In genomic region chr9:119868694-119869093, GRCh38 we compare ENCODE assay signal across 16 cellular contexts.
DNase-seq lines count a peak whose midpoint lies in the region; TF ChIP-seq lines count a peak whose summit lies in the region.
"Had no signal": no experiment of that assay in that cellular context is flagged by ENCODE, and none has a peak within 500 bp of the region (broad histone marks: within the 10 kb centered on the region; RNA-seq: fewer than 3 reads in every experiment).

No MANE protein-coding gene starts in this region.

- H3K4ac ChIP-seq in mesendoderm (ENCODE audit: low read depth, low read length) = no peak overlapping the region

- H3K27ac ChIP-seq in C4-2B = peak overlapping the region; percentile 51
- no peak overlapping the region for H3K27ac ChIP-seq in mesendoderm (ENCODE audit: low read depth, low read length)
- H3K27ac ChIP-seq: pancreas, SK-N-MC, skin epidermis had no signal

- H3K27me3 ChIP-seq in MG63 (no peaks in the 10 kb centered on the region), mesendoderm (ENCODE audit: insufficient read depth, low read length, poor library complexity) (no peaks in the 10 kb centered on the region)
- H3K27me3 ChIP-seq: pancreas had no signal

- no peak overlapping the region for H2AK5ac ChIP-seq in mesendoderm (ENCODE audit: low read length)

- H2BK120ac ChIP-seq in mesendoderm (ENCODE audit: low read depth, low read length) = no peak overlapping the region

- H3K4me2 ChIP-seq in mesendoderm (ENCODE audit: low read length) = no peak overlapping the region

- H3K27me3 Mint-ChIP-seq in type B pancreatic cell (peaks cover 3% of the 10 kb centered on the region), mesothelial cell of epicardium (ENCODE audit: low read depth) (no peaks in the 10 kb centered on the region)

- no peak overlapping the region for H4K5ac ChIP-seq in mesendoderm (ENCODE audit: low read length)

- H2BK15ac ChIP-seq in mesendoderm (replicated peaks; ENCODE audit: low read depth) = no peak overlapping the region

- DNase-seq in MG63 (peak; percentile 43), NCI-H345 treated with DMSO at 0.1 percent for 48 hours (lab: John Stamatoyannopoulos, UW; ENCODE audit: unreplicated experiment) (peak; percentile 88), mesendoderm (peak; percentile 11), type B pancreatic cell (ENCODE audit: extremely low spot score, unreplicated experiment) (no peak), mesothelial cell of epicardium (ENCODE audit: low spot score in 2 of 2, unreplicated experiment in 2 of 2) (no peak), AG08396 (ENCODE audit: low spot score) (no peak), epidermal melanocyte (ENCODE audit: insufficient read length, low spot score) (no peak)
- DNase-seq: activated T-cell treated with anti-CD3 and anti-CD28 coated beads, Interleukin-2, amount 50 U/mL, for 4 hours; caudate nucleus; effector CD4-positive, alpha-beta T cell; HFFc6; pancreas had no signal

- no CpG with 5 or more reads among the region's 5 CpGs for WGBS in mesendoderm (ENCODE audit: extremely low coverage, insufficient coverage, low lambda C conversion rate)

- no peak overlapping the region for H3K23ac ChIP-seq in mesendoderm (ENCODE audit: low read length)

- H3K4me3 Mint-ChIP-seq in type B pancreatic cell (no peak overlapping the region), mesothelial cell of epicardium (no peak overlapping the region)
- H3K4me3 Mint-ChIP-seq: activated T-cell treated with anti-CD3 and anti-CD28 coated beads, Interleukin-2, amount 50 U/mL, for 4 hours; HFFc6 had no signal

- peaks cover 14% of the 10 kb centered on the region for H3K9me3 Mint-ChIP-seq in type B pancreatic cell
- H3K9me3 Mint-ChIP-seq in mesothelial cell of epicardium = peaks cover 33% of the 10 kb centered on the region
- H3K9me3 Mint-ChIP-seq: activated T-cell treated with anti-CD3 and anti-CD28 coated beads, Interleukin-2, amount 50 U/mL, for 4 hours had no signal

- no peaks in the 10 kb centered on the region for H3K36me3 Mint-ChIP-seq in type B pancreatic cell
- peaks cover 18% of the 10 kb centered on the region for H3K36me3 Mint-ChIP-seq in mesothelial cell of epicardium

- no peaks in the 10 kb centered on the region for H3K79me2 ChIP-seq in mesendoderm (ENCODE audit: control insufficient read depth, insufficient read depth, low read length)

- H3K27ac Mint-ChIP-seq in type B pancreatic cell = no peak overlapping the region
- no peak overlapping the region for H3K27ac Mint-ChIP-seq in mesothelial cell of epicardium
- H3K27ac Mint-ChIP-seq: HFFc6 had no signal

- H3K4me1 Mint-ChIP-seq in type B pancreatic cell (ENCODE audit: unreplicated experiment) (no peaks in the 10 kb centered on the region), mesothelial cell of epicardium (peaks cover 4% of the 10 kb centered on the region)

- H3K9ac ChIP-seq in mesendoderm (ENCODE audit: low read length) = no peak overlapping the region

- no peak for TF ChIP-seq CTCF in C4-2B (conservative IDR thresholded peaks at IDR 0.05)
- no peak for TF ChIP-seq CTCF in type B pancreatic cell (conservative IDR thresholded peaks at IDR 0.05)
- TF ChIP-seq CTCF in mesothelial cell of epicardium (IDR thresholded peaks at IDR 0.05; ENCODE audit: unreplicated experiment) = no peak

- H3K4me1 ChIP-seq in mesendoderm (ENCODE audit: control insufficient read depth, low read depth, low read length) = no peaks in the 10 kb centered on the region
- H3K4me1 ChIP-seq: pancreas had no signal

- H3K4me3 ChIP-seq in MG63 (no peak overlapping the region), mesendoderm (ENCODE audit: low read length) (no peak overlapping the region)
- H3K4me3 ChIP-seq: K562, pancreas, SK-N-MC, skin epidermis had no signal

- H3K9me3 ChIP-seq in MG63 = no peaks in the 10 kb centered on the region
- H3K9me3 ChIP-seq: pancreas had no signal

- no peak overlapping the region for H3K18ac ChIP-seq in mesendoderm (ENCODE audit: low read length)

- H3K36me3 ChIP-seq in MG63 (no peaks in the 10 kb centered on the region), mesendoderm (ENCODE audit: control insufficient read depth, insufficient read depth, low read length) (no peaks in the 10 kb centered on the region)
- H3K36me3 ChIP-seq: pancreas had no signal

- H4K8ac ChIP-seq in mesendoderm (ENCODE audit: low read depth, low read length) = no peak overlapping the region

- H3K79me1 ChIP-seq in mesendoderm (ENCODE audit: low read length) = no peaks in the 10 kb centered on the region

- H2BK5ac ChIP-seq in mesendoderm (ENCODE audit: low read length) = no peak overlapping the region

- H3K56ac ChIP-seq in mesendoderm (ENCODE audit: low read length) = no peak overlapping the region

Comparison
In these comparisons a context has a peak if more than half of its experiments do, and no peak if none do; other contexts are left out.
1. DNase-seq: peak in MG63 (single experiment), NCI-H345 treated with DMSO at 0.1 percent for 48 hours (single experiment) and mesendoderm (single experiment); none in type B pancreatic cell (single experiment), mesothelial cell of epicardium (0 of 2), AG08396 (single experiment) and epidermal melanocyte (single experiment).